15 cellular contexts compared by ENCODE assay signal in the genomic region with DNA sequence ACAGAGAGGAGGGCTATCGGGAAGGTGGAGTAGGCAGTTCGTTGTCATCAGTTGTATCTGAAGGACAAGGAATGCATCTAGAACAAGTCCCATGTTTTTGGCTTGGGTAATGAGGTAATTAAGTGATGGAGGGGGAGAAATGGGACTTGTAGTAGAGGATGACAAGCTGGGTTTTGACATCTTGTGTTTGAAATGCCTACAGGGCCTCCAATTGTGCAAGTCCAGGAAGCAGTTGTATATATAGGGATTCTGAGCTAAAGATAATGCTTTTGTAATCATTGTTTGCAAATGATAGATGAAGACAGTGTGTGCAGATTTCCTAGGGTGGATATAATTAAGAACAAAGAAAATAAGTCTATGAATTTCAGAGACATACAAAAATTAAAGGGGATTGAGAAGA.
DNase-seq lines count a peak whose midpoint lies in the region; ATAC-seq and TF ChIP-seq lines count a peak whose summit lies in the region.
"Had no signal": no experiment of that assay in that cellular context is flagged by ENCODE, and none has a peak within 500 bp of the region (broad histone marks: within the 10 kb centered on the region; RNA-seq: fewer than 3 reads in every experiment).

No MANE protein-coding gene starts in this region.

- ATAC-seq in GM19452 (IDR thresholded peaks at IDR 0.05; ENCODE audit: unreplicated experiment) = no peak
- ATAC-seq in omental fat pad (ENCODE audit: low FRiP score) = no peak
- ATAC-seq: GM12878 had no signal

- TF ChIP-seq CTCF in choroid plexus epithelial cell (conservative IDR thresholded peaks at IDR 0.05; ENCODE audit: low read depth, low read length) (no peak), fibroblast of villous mesenchyme (IDR thresholded peaks at IDR 0.05; ENCODE audit: insufficient read depth, low read depth, low read length) (no peak), omental fat pad (IDR thresholded peaks at IDR 0.05) (no peak)

- H3K4me3 ChIP-seq in choroid plexus epithelial cell (ENCODE audit: low read depth, low read length) = no peak overlapping the region
- no peak overlapping the region for H3K4me3 ChIP-seq in fibroblast of villous mesenchyme (ENCODE audit: low read depth, low read length)
- H3K4me3 ChIP-seq: BLaER1, GM12878, HAP-1 had no signal

- DNase-seq in NOMO-1 treated with DMSO at 0.1 percent for 48 hours (lab: John Stamatoyannopoulos, UW; ENCODE audit: unreplicated experiment) (peak; percentile 12), NOMO-1 treated with dmso at 0.1 percent for 144 hours (lab: John Stamatoyannopoulos, UW; ENCODE audit: unreplicated experiment) (no peak), choroid plexus epithelial cell (ENCODE audit: low read depth) (peak; percentile 17), fibroblast of villous mesenchyme (ENCODE audit: low read depth) (peak; percentile 33), NCI-H1436 treated with DMSO at 0.1 percent for 48 hours (lab: John Stamatoyannopoulos, UW) (no peak), COR-L47 (lab: John Stamatoyannopoulos, UW) (no peak), omental fat pad (ENCODE audit: low spot score) (no peak)
- DNase-seq: 8988T, AML-193, Calu3, DMS 273 treated with DMSO at 0.1 percent for 48 hours had no signal

Comparison
In these comparisons a context has a peak if more than half of its experiments do, and no peak if none do; other contexts are left out.
1. DNase-seq: peak in NOMO-1 treated with DMSO at 0.1 percent for 48 hours (single experiment), choroid plexus epithelial cell (single experiment) and fibroblast of villous mesenchyme (single experiment); none in NOMO-1 treated with dmso at 0.1 percent for 144 hours (single experiment), NCI-H1436 treated with DMSO at 0.1 percent for 48 hours (single experiment), COR-L47 (single experiment) and omental fat pad (single experiment).